In the genomic region with DNA sequence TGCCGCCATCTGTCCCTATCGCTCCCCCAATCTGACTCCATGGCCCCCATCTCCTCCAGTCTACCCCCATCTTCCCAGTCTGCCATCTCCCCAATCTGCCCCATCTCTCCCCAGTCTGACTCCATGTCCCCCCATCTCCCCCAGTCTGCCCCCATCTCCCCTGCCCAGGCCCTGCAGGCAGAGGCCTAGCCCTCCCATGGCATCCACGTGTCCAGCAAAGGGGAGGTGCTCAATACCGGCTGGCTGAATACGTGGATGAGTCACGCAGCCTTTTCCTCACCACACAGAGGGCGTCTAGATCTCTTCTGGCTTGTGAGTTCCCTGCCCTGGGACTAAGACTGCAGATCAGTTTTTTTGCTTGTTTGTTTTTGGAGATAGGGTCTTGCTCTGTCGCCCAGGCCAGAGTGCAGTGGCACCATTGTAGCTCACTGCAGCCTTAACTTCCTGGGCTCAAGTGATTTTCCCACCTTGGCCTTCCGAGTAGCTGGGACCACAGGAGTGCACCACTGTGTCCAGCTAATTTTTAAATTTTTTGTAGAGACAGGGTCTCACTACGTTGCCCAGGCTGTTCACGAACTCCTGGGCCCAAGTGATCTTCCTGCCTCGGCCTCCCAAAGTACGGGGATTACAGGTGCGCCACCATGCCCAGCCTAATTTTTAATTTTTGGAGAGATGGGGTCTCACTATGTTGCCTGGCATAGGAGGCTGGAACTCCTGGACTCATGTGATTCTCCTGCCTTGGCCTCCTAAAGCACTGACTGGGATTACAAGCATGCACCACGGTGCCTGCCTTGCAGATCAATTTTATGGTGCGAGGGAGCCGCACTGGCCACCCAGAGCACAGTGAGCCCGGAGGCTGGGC, we compare ENCODE assay signal across 1 cellular context.
TF ChIP-seq lines count a peak whose summit lies in the region.

No MANE protein-coding gene starts in this region.

TF ChIP-seq in A549, 52 proteins besides CTCF, POLR2A, EP300 and RAD21 (continued from another document):
- TF ChIP-seq E2F6 (IDR thresholded peaks at IDR 0.05; ENCODE audit: borderline replicate concordance, low read depth) (no peak), KDM5A (IDR thresholded peaks at IDR 0.05) (no peak), CBX8 (IDR thresholded peaks at IDR 0.05) (no peak)
- TF ChIP-seq, protein P1, sequence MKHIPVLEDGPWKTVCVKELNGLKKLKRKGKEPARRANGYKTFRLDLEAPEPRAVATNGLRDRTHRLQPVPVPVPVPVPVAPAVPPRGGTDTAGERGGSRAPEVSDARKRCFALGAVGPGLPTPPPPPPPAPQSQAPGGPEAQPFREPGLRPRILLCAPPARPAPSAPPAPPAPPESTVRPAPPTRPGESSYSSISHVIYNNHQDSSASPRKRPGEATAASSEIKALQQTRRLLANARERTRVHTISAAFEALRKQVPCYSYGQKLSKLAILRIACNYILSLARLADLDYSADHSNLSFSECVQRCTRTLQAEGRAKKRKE (CRISPR knock-in tag; IDR thresholded peaks at IDR 0.05; ENCODE audit: low read depth) = no peak
